Comparison of ENCODE assay signal across 17 cellular contexts in the genomic region with DNA sequence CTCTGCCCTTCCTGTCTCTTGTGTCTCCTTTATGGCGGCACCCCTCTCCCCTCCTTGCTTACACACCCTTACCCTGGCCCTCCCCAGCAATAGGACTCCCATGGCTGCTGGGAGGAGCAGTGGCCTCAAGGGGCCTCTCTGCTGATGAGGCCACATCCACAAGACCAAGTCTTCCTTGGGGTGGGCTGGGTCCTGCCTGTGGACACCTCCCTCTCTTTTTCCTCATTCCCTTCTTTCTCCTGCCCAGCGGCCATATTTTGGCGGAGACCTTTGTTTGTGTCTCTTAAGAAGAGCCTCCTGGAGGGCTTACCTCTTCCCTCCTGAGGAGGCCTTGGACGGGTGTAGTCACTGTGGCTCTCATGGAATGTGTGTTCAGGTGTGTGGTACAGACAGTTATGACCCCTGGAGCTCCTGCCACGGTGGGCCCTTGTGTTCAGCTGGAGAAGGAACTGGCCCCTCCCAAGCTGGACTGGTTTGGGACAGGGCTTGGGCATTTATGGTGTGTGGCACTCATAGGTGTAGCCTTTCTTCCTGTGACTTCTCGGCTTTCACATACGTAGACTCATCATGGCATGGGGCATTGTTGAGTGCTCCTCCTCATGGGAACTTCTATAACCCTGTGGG. TPM values are rescaled to one million over a fixed set of nuclear protein-coding genes. Genes with fewer than 3 reads are reported as not detected.
DNase-seq lines count a peak whose midpoint lies in the region; ATAC-seq and TF ChIP-seq lines count a peak whose summit lies in the region.
"Had no signal": no experiment of that assay in that cellular context is flagged by ENCODE, and none has a peak within 500 bp of the region (broad histone marks: within the 10 kb centered on the region; RNA-seq: fewer than 3 reads in every experiment).

No MANE protein-coding gene starts in this region.

- ATAC-seq in upper lobe of right lung (no peak), HG03095 (IDR thresholded peaks at IDR 0.05; ENCODE audit: unreplicated experiment) (no peak)
- ATAC-seq: CD8-positive, alpha-beta T cell had no signal

- H3K4me1 ChIP-seq in neural progenitor cell (peaks cover 11% of the 10 kb centered on the region), upper lobe of right lung (no peaks in the 10 kb centered on the region)
- H3K4me1 ChIP-seq: HAP-1 had no signal

- H3K4me3 Mint-ChIP-seq in neural progenitor cell = no peak overlapping the region
- H3K4me3 Mint-ChIP-seq: CD14-positive monocyte; CD8-positive, alpha-beta T cell; GM23338 had no signal

- H3K4me3 ChIP-seq in neural progenitor cell (no peak overlapping the region), upper lobe of right lung (no peak overlapping the region)
- H3K4me3 ChIP-seq: GM23338, HAP-1 had no signal

- peaks cover 12% of the 10 kb centered on the region for H3K9me3 Mint-ChIP-seq in neural progenitor cell

- no peaks in the 10 kb centered on the region for H3K9me3 ChIP-seq in neural progenitor cell (ENCODE audit: low read depth)
- peaks cover 1% of the 10 kb centered on the region for H3K9me3 ChIP-seq in upper lobe of right lung
- H3K9me3 ChIP-seq: HAP-1 had no signal

- H3K9ac ChIP-seq in neural progenitor cell = no peak overlapping the region

- H4K20me1 ChIP-seq in neural progenitor cell (ENCODE audit: low read depth) = no peaks in the 10 kb centered on the region

- peaks cover 11% of the 10 kb centered on the region for H3F3A ChIP-seq in neural progenitor cell (ENCODE audit: low read depth)

- intact Hi-C loops in upper lobe of right lung (cut with DNase I) = no loop called here

- peaks cover 38% of the 10 kb centered on the region for H3K4me1 Mint-ChIP-seq in neural progenitor cell
- H3K4me1 Mint-ChIP-seq: CD14-positive monocyte had no signal

- H3K27me3 Mint-ChIP-seq in neural progenitor cell (ENCODE audit: insufficient read depth, low read depth) = peaks cover 3% of the 10 kb centered on the region

- H3K27ac Mint-ChIP-seq in neural progenitor cell = peak overlapping the region; percentile 35
- H3K27ac Mint-ChIP-seq: CD14-positive monocyte; CD8-positive, alpha-beta T cell; GM23338 had no signal

- TF ChIP-seq CTCF in neural progenitor cell (IDR thresholded peaks at IDR 0.05) = no peak
- no peak for TF ChIP-seq CTCF in upper lobe of right lung (IDR thresholded peaks at IDR 0.05)

- H2AFZ ChIP-seq in neural progenitor cell (replicated peaks) = no peak overlapping the region

- H3K27me3 ChIP-seq in neural progenitor cell (no peaks in the 10 kb centered on the region), upper lobe of right lung (no peaks in the 10 kb centered on the region)

- no peaks in the 10 kb centered on the region for H3K79me2 ChIP-seq in neural progenitor cell (ENCODE audit: low read depth)

- H3K36me3 ChIP-seq in neural progenitor cell (no peaks in the 10 kb centered on the region), upper lobe of right lung (no peaks in the 10 kb centered on the region)
- H3K36me3 ChIP-seq: HAP-1 had no signal

- no peak overlapping the region for H3K27ac ChIP-seq in neural progenitor cell
- H3K27ac ChIP-seq in upper lobe of right lung = no peak overlapping the region
- H3K27ac ChIP-seq: 22Rv1 had no signal

- peak; percentile 47 for DNase-seq in activated CD8-positive, alpha-beta memory T cell treated with anti-CD3 and anti-CD28 coated beads for 24 hours
- no peak for DNase-seq in activated CD8-positive, alpha-beta memory T cell treated with anti-CD3 and anti-CD28 coated beads, Interleukin-2, amount 50 U/mL, for 4 hours
- DNase-seq in islet precursor cell (peak; percentile 42), neural progenitor cell (ENCODE audit: low spot score) (no peak), upper lobe of right lung (peak; percentile 29), OCI-M2 (lab: John Stamatoyannopoulos, UW; ENCODE audit: unreplicated experiment) (no peak), amniotic stem cell (lab: John Stamatoyannopoulos, UW) (no peak)
- DNase-seq: CD8-positive, alpha-beta T cell; COR-L47; DMS153; DMS79 treated with DMSO at 0.1 percent for 48 hours; EL had no signal

- no peak overlapping the region for H3K4me2 ChIP-seq in neural progenitor cell

- H3K36me3 Mint-ChIP-seq in neural progenitor cell = peaks cover 7% of the 10 kb centered on the region
- H3K36me3 Mint-ChIP-seq: CD14-positive monocyte had no signal

RNA-seq across cellular contexts. Expression of gene APEH, which starts 56.6 kb away (rescaled TPM):
- 132 and 160 TPM in 2 replicates for total RNA-seq in neural progenitor cell (ENCODE audit: low replicate concordance)
- 88.5 TPM for total RNA-seq in upper lobe of right lung

Comparison
In these comparisons a context has a peak if more than half of its experiments do, and no peak if none do; other contexts are left out.
1. DNase-seq: peak in activated CD8-positive, alpha-beta memory T cell treated with anti-CD3 and anti-CD28 coated beads for 24 hours (single experiment), islet precursor cell (single experiment) and upper lobe of right lung (single experiment); none in activated CD8-positive, alpha-beta memory T cell treated with anti-CD3 and anti-CD28 coated beads, Interleukin-2, amount 50 U/mL, for 4 hours (single experiment), neural progenitor cell (single experiment), OCI-M2 (single experiment) and amniotic stem cell (single experiment).